In the genomic region with DNA sequence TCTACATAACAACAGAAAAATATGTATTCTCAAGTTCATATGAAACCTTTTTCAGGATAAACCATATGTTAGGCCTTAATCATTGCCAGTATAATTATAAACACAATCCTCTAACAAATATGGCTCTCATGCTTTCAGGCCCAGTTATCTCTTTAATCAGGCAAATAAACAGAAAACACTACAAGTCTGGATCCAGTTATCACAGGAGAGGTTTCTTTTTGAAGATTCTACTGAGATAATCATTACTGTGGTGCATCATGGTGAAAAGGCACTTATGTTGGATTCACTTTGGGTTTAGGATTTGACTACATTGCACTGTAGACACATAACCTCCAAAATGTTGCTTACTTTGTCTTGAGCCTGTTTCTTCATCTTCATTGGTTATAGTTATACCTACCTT, we compare ENCODE assay signal across 1 cellular context.
A peak's percentile ranks its signal among the peaks of the same experiment; 100 is the strongest.
TF ChIP-seq lines count a peak whose summit lies in the region.

No MANE protein-coding gene starts in this region.

TF ChIP-seq in K562, 482 proteins besides CTCF, POLR2A, EP300 and RAD21:
- TF ChIP-seq, protein P1, sequence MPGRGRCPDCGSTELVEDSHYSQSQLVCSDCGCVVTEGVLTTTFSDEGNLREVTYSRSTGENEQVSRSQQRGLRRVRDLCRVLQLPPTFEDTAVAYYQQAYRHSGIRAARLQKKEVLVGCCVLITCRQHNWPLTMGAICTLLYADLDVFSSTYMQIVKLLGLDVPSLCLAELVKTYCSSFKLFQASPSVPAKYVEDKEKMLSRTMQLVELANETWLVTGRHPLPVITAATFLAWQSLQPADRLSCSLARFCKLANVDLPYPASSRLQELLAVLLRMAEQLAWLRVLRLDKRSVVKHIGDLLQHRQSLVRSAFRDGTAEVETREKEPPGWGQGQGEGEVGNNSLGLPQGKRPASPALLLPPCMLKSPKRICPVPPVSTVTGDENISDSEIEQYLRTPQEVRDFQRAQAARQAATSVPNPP (IDR thresholded peaks at IDR 0.05; ENCODE audit: borderline replicate concordance, insufficient read depth, insufficient read length) = no peak
- peak; percentile 63 for TF ChIP-seq ZNF766 (CRISPR knock-in tag; conservative IDR thresholded peaks at IDR 0.05)
TF ChIP-seq in K562: peak in this region for 1.
